ENCODE assay signal across 8 cellular contexts in genomic region chrX:44343412-44343942, GRCh38. TPM values are rescaled to one million over a fixed set of nuclear protein-coding genes. Genes with fewer than 3 reads are reported as not detected.
A peak's percentile ranks its signal among the peaks of the same experiment; 100 is the strongest.
DNase-seq lines count a peak whose midpoint lies in the region; ATAC-seq and TF ChIP-seq lines count a peak whose summit lies in the region.

A gene with protein sequence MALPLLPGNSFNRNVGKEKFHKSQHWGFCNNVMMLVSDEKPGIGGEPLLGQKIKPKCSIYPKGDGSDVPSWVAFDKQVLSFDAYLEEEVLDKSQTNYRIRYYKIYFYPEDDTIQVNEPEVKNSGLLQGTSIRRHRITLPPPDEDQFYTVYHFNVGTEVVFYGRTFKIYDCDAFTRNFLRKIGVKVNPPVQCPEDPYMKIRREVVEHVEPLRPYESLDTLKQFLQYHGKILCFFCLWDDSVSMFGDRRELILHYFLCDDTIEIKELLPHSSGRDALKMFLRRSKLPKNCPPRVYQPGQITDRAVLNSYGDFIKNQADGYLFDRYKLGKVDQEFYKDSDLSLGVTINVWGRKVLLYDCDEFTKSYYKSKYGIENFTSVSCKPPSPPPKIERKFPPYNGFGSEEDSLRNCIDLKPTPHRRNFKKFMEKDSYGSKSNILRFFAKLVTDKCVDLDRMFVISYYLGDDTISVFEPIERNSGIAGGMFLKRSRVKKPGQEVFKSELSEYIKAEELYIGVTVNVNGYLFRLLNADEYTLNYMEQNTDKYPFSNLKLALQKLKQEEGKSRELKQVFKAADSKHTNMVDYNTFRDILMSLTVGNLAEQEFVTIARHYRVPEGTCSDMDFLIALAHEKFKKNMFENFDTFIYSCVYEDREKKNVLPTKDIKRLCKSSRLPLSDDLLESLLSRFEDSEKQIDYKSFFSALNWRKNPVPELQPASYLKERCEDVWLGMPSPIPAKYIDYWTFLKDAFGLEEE (minus strand): TSS chrX:44343672. CDS start chrX:44343588, 84 bp downstream.

- no peak for TF ChIP-seq CTCF in PC-9 (conservative IDR thresholded peaks at IDR 0.05)

- H3K4me3 Mint-ChIP-seq in activated naive CD8-positive, alpha-beta T cell treated with anti-CD3 and anti-CD28 coated beads for 36 hours = peak within 1 kb of the TSS; percentile 77

- H3K9me3 ChIP-seq in ES-I3 (ENCODE audit: control insufficient read depth, insufficient read depth, low read length) (no peaks in the 10 kb centered on the region), PC-9 (ENCODE audit: insufficient read depth, low read depth) (no peaks in the 10 kb centered on the region)

- H3K9me2 ChIP-seq in PC-9 (ENCODE audit: insufficient read depth) = no peaks in the 10 kb centered on the region

- H4K20me1 ChIP-seq in PC-9 (ENCODE audit: insufficient read depth) = no peaks in the 10 kb centered on the region

- peaks cover 8% of the 10 kb centered on the region for H3K4me1 Mint-ChIP-seq in activated naive CD8-positive, alpha-beta T cell treated with anti-CD3 and anti-CD28 coated beads for 36 hours

- no peaks in the 10 kb centered on the region for H3K79me2 ChIP-seq in PC-9 (ENCODE audit: low read depth)

- POLR2A ChIA-PET in PC-9 (lab: Charles Lee; ENCODE audit: unreplicated experiment) = no interaction called here

- H3K27me3 Mint-ChIP-seq in activated naive CD8-positive, alpha-beta T cell treated with anti-CD3 and anti-CD28 coated beads for 36 hours = no peaks in the 10 kb centered on the region

- H3K36me3 ChIP-seq in ES-I3 (ENCODE audit: insufficient read depth, low read length) (no peaks in the 10 kb centered on the region), PC-9 (ENCODE audit: low read depth) (no peaks in the 10 kb centered on the region)

- H3F3A ChIP-seq in PC-9 (ENCODE audit: insufficient read depth, low read depth) = no peaks in the 10 kb centered on the region

- peak within 1 kb of the TSS; percentile 63 for H3K4me2 ChIP-seq in PC-9

- no peaks in the 10 kb centered on the region for H3K27me3 ChIP-seq in PC-9 (ENCODE audit: insufficient read depth, low read depth)

- CTCF ChIA-PET in PC-9 (lab: Charles Lee) = no interaction called here

- H2AFZ ChIP-seq in PC-9 = no peak within 1 kb of the TSS

- intact Hi-C loops in PC-9 (cut with micrococcal nuclease; ENCODE audit: unreplicated experiment) (no loop called here), left cardiac atrium (cut with DNase I) (no loop called here)

- H3K27ac ChIP-seq in PC-9 = no peak within 1 kb of the TSS

- peak within 1 kb of the TSS; percentile 53 for H3K9ac ChIP-seq in ES-I3 (ENCODE audit: low read depth, low read length)

- ATAC-seq in left cardiac atrium = peak; percentile 73 to 94
- ATAC-seq in GM19035 (IDR thresholded peaks at IDR 0.05; ENCODE audit: unreplicated experiment) = no peak

- peak within 1 kb of the TSS; percentile 48; the same call in 1 of the 2 replicates for H3K4me3 ChIP-seq in PC-9

- no TSS peak for BruUV-seq in PC-9 (replicated peaks; lab: Mats Ljungman, UMichigan)

- H3K27ac Mint-ChIP-seq in activated naive CD8-positive, alpha-beta T cell treated with anti-CD3 and anti-CD28 coated beads for 36 hours = peak within 1 kb of the TSS; percentile 80

- DNase-seq in PC-9 (peak in 1 of 2 experiments; percentile 27), left cardiac atrium (peak; percentile 52), retina (peak; percentile 44), NCI-H226 (no peak), NCI-H1694 (lab: John Stamatoyannopoulos, UW) (no peak)
- DNase-seq in activated naive CD8-positive, alpha-beta T cell treated with anti-CD3 and anti-CD28 coated beads for 36 hours = peak; percentile 37

- H3K9me3 Mint-ChIP-seq in activated naive CD8-positive, alpha-beta T cell treated with anti-CD3 and anti-CD28 coated beads for 36 hours = no peaks in the 10 kb centered on the region

- no peaks in the 10 kb centered on the region for H3K36me3 Mint-ChIP-seq in activated naive CD8-positive, alpha-beta T cell treated with anti-CD3 and anti-CD28 coated beads for 36 hours

- H3K4me1 ChIP-seq in ES-I3 (ENCODE audit: insufficient read depth, low read length) (no peaks in the 10 kb centered on the region), PC-9 (replicated peaks; ENCODE audit: insufficient read depth) (no peaks in the 10 kb centered on the region)

RNA-seq across cellular contexts. Expression of the gene that starts here (rescaled TPM):
- total RNA-seq in PC-9 (2021) (1.6 and 4.3 TPM in 2 replicates), left cardiac atrium (1 to 10 TPM; 5.1 to 6.4 TPM)
- total RNA-seq in activated naive CD8-positive, alpha-beta T cell treated with anti-CD3 and anti-CD28 coated beads for 36 hours = under 1 TPM; 0.25 to 0.34 TPM

Comparison
In these comparisons a context has a peak if more than half of its experiments do, and no peak if none do; other contexts are left out.
1. Peak in DNase-seq in activated naive CD8-positive, alpha-beta T cell treated with anti-CD3 and anti-CD28 coated beads for 36 hours; RNA of the gene not detected or under 1 TPM.
2. DNase-seq: peak in left cardiac atrium (single experiment) and retina (single experiment); none in NCI-H226 (single experiment) and NCI-H1694 (single experiment).